9 cellular contexts compared by ENCODE assay signal in the genomic region with DNA sequence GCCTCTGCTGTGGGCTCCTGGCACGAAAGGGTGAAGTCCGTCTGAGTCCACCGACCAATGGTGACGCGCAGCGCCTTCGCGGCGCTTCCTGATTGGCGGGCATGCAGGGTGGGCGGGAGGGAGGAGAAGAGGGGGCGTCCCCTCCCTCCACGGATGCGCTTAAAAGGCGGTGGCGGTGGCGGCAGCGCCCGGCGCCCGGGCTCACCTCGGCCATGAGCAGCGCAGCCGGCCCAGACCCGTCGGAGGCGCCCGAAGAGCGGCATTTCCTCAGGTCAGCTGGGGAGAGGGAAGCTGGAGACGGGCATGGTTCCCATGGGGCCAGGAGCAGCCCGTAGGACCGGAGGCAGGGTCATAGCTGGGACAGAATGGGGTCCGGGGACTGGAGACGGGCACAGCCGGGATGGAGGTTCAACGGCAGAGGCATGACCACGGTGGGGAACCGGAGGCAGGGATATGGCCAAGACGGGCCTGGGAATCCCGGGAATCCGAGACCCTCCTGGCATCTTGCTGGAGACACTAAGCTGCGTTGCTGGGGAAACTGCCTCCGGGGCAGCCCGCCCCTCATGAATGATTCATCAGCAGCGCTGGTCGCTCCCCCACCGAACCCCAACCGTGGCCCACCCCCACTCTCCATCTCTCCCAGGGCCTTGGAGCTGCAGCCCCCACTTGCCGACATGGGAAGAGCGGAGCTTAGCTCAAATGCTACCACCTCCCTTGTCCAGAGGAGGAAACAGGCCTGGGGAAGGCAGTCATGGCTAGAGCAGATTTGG. TPM values are rescaled to one million over a fixed set of nuclear protein-coding genes. Genes with fewer than 3 reads are reported as not detected.
A peak's percentile ranks its signal among the peaks of the same experiment; 100 is the strongest.
DNase-seq lines count a peak whose midpoint lies in the region; ATAC-seq and TF ChIP-seq lines count a peak whose summit lies in the region.
"Had no signal": no experiment of that assay in that cellular context is flagged by ENCODE, and none has a peak within 500 bp of the region (broad histone marks: within the 10 kb centered on the region; RNA-seq: fewer than 3 reads in every experiment).

YJEFN3 (plus strand) TSS at position 191 of the 770 bp plus-strand sequence; CDS start at position 213, 22 bp downstream.

- H3K36me3 ChIP-seq in H7 (replicated peaks; ENCODE audit: control insufficient read depth, insufficient read depth, low read length) = peaks cover 7% of the 10 kb centered on the region

- H3K4me3 ChIP-seq in H7 (ENCODE audit: insufficient read depth, low read depth, low read length) = peak within 1 kb of the TSS; percentile 26

- POLR2A ChIA-PET in WTC11 (lab: Charles Lee) = interaction anchor here (0.6 to 1.2 kb wide), 3 partner anchors 22 to 162 kb away, joined by 3 to 5 read pairs (median 3); no protein-coding TSS in a partner anchor

- CTCF ChIA-PET in WTC11 (lab: Charles Lee) = interaction anchor here (0.5 to 14.4 kb wide), 6 partner anchors 12 to 354 kb away, joined by 3 to 408 read pairs (median 4); partner anchors contain the start of gene GMIP

- peaks cover 16% of the 10 kb centered on the region for H3K4me1 Mint-ChIP-seq in WTC11
- no peaks in the 10 kb centered on the region for H3K4me1 Mint-ChIP-seq in progenitor cell of endocrine pancreas (ENCODE audit: low read depth)

- no peaks in the 10 kb centered on the region for H3K9me3 Mint-ChIP-seq in WTC11
- no peaks in the 10 kb centered on the region for H3K9me3 Mint-ChIP-seq in progenitor cell of endocrine pancreas (ENCODE audit: low read depth)

- TF ChIP-seq CTCF in WTC11 (IDR thresholded peaks at IDR 0.05) (no peak), progenitor cell of endocrine pancreas (IDR thresholded peaks at IDR 0.05; ENCODE audit: unreplicated experiment) (no peak)

- H3K36me3 Mint-ChIP-seq in WTC11 (peaks cover 5% of the 10 kb centered on the region; the same call in 1 of the 2 replicates), progenitor cell of endocrine pancreas (ENCODE audit: insufficient read depth) (peaks cover 3% of the 10 kb centered on the region)

- ATAC-seq in WTC11 (peak; percentile 62), Right ventricle myocardium superior (ENCODE audit: poor library complexity) (peak; percentile 32), GM18907 (IDR thresholded peaks at IDR 0.05; ENCODE audit: unreplicated experiment) (no peak)

- DNase-seq in H7 (peak; percentile 86), WTC11 (ENCODE audit: low spot score) (peak; percentile 79), Right ventricle myocardium superior (no peak), progenitor cell of endocrine pancreas (ENCODE audit: low spot score, unreplicated experiment) (no peak), NCI-H1048 (lab: John Stamatoyannopoulos, UW) (no peak), T1000 (lab: John Stamatoyannopoulos, UW) (no peak)
- DNase-seq: erythroblast, MM.1S had no signal

- intact Hi-C loops in Right ventricle myocardium superior (cut with DNase I) = no loop called here

- no peaks in the 10 kb centered on the region; the same call in 1 of the 2 replicates for H3K27me3 Mint-ChIP-seq in WTC11 (ENCODE audit: low read depth)
- H3K27me3 Mint-ChIP-seq in progenitor cell of endocrine pancreas = peaks cover 2% of the 10 kb centered on the region

- H3K27ac Mint-ChIP-seq in WTC11 (0 out of 2 replicates have a peak within 1 kb of the TSS, but pooled peaks have one; percentile 57), progenitor cell of endocrine pancreas (no peak within 1 kb of the TSS)

- no peaks in the 10 kb centered on the region for H3K27me3 ChIP-seq in H7 (ENCODE audit: control insufficient read depth, insufficient read depth, low read length)

- H3K4me3 Mint-ChIP-seq in WTC11 (peak within 1 kb of the TSS; percentile 25; the same call in 1 of the 2 replicates), progenitor cell of endocrine pancreas (ENCODE audit: low read depth) (no peak within 1 kb of the TSS)

TF ChIP-seq in WTC11, 78 proteins besides CTCF, POLR2A, EP300 and RAD21:
- no peak for TF ChIP-seq ETV6 (CRISPR knock-in tag; IDR thresholded peaks at IDR 0.05)
- no peak for TF ChIP-seq HMGA2 (CRISPR knock-in tag; IDR thresholded peaks at IDR 0.05)
- no peak for TF ChIP-seq SMAD4 (CRISPR knock-in tag; IDR thresholded peaks at IDR 0.05)
- no peak for TF ChIP-seq ELF4 (CRISPR knock-in tag; IDR thresholded peaks at IDR 0.05; ENCODE audit: low read depth)
- TF ChIP-seq NFYB (CRISPR knock-in tag; conservative IDR thresholded peaks at IDR 0.05; ENCODE audit: low read depth) = peak; percentile 69
- TF ChIP-seq ZNF423 (CRISPR knock-in tag; IDR thresholded peaks at IDR 0.05) = no peak
- no peak for TF ChIP-seq FOXK1 (CRISPR knock-in tag; IDR thresholded peaks at IDR 0.05)
- TF ChIP-seq FOXP4 (CRISPR knock-in tag; IDR thresholded peaks at IDR 0.05) = no peak

RNA-seq across cellular contexts. Expression of gene YJEFN3, which starts in this region (rescaled TPM):
- 0.74 and 1.2 TPM in 2 replicates for total RNA-seq in H7 (2014; rRNA removed; shearing (Covaris generic))
- total RNA-seq in WTC11 (2021) = 10.2 to 11.9 TPM (median 11.1 TPM) in 3 replicates
- 5.8 TPM for total RNA-seq in Right ventricle myocardium superior
- 22.6 and 27.6 TPM in 2 replicates for total RNA-seq in progenitor cell of endocrine pancreas

Comparison
In these comparisons a context has a peak if more than half of its experiments do, and no peak if none do; other contexts are left out.
1. DNase-seq: peak in H7 (single experiment) and WTC11 (single experiment); none in Right ventricle myocardium superior (single experiment), progenitor cell of endocrine pancreas (single experiment), NCI-H1048 (single experiment) and T1000 (single experiment).